Comparison of ENCODE assay signal across 8 cellular contexts in genomic region chr19:13117772-13118423, GRCh38. TPM values are rescaled to one million over a fixed set of nuclear protein-coding genes. Genes with fewer than 3 reads are reported as not detected.
DNase-seq lines count a peak whose midpoint lies in the region; ATAC-seq and TF ChIP-seq lines count a peak whose summit lies in the region.

Gene NACC1, plus strand, starts transcription at chr19:13118264. Its CDS starts 16,944 bp downstream, at chr19:13135208.

- intact Hi-C loops in mucosa of descending colon (cut with DNase I, micrococcal nuclease), result no loop called here

- peak within 1 kb of the TSS; percentile 84 for H2AFZ ChIP-seq in OCI-LY3 (ENCODE audit: low read depth, low read length)

- H3K27me3 Mint-ChIP-seq in CD4-positive, CD25-positive, alpha-beta regulatory T cell, result no peaks in the 10 kb centered on the region

- peak within 1 kb of the TSS; percentile 99 for H3K4me3 ChIP-seq in CD4-positive, CD25-positive, alpha-beta regulatory T cell (ENCODE audit: low read depth, low read length)
- H3K4me3 ChIP-seq in HUES6 (ENCODE audit: low read depth, low read length) (peak within 1 kb of the TSS; percentile 94), OCI-LY3 (ENCODE audit: low read length) (peak within 1 kb of the TSS; percentile 96), epithelial cell of esophagus (ENCODE audit: low read length) (peak within 1 kb of the TSS; percentile 84), mucosa of descending colon (peak within 1 kb of the TSS; percentile 91)

- peak within 1 kb of the TSS; percentile 94 to 97 (median 95) for H3K4me3 Mint-ChIP-seq in CD4-positive, CD25-positive, alpha-beta regulatory T cell

- H3K36me3 ChIP-seq in CD4-positive, CD25-positive, alpha-beta regulatory T cell (ENCODE audit: control insufficient read depth, insufficient read depth, low read length), result peaks cover 7% of the 10 kb centered on the region
- H3K36me3 ChIP-seq in HUES6 (ENCODE audit: control insufficient read depth, insufficient read depth, low read length) (peaks cover 27% of the 10 kb centered on the region), OCI-LY3 (replicated peaks; ENCODE audit: low read depth, low read length) (peaks cover 7% of the 10 kb centered on the region), mucosa of descending colon (ENCODE audit: low read depth) (no peaks in the 10 kb centered on the region)

- H3K27ac Mint-ChIP-seq in CD4-positive, CD25-positive, alpha-beta regulatory T cell, result peak within 1 kb of the TSS; percentile 80 to 90 (median 87)

- H3K27me3 ChIP-seq in CD4-positive, CD25-positive, alpha-beta regulatory T cell (ENCODE audit: control insufficient read depth, insufficient read depth, low read length), result no peaks in the 10 kb centered on the region
- H3K27me3 ChIP-seq in HUES6 (ENCODE audit: control insufficient read depth, insufficient read depth, low read length) (no peaks in the 10 kb centered on the region), OCI-LY3 (ENCODE audit: low read depth, low read length) (no peaks in the 10 kb centered on the region)

- H3K4me1 ChIP-seq in CD4-positive, CD25-positive, alpha-beta regulatory T cell (ENCODE audit: control insufficient read depth, insufficient read depth, low read length, poor library complexity, severe bottlenecking), result peaks cover 42% of the 10 kb centered on the region
- peaks cover 34% of the 10 kb centered on the region for H3K4me1 ChIP-seq in HUES6 (ENCODE audit: control insufficient read depth, insufficient read depth, low read length)
- H3K4me1 ChIP-seq in OCI-LY3 (ENCODE audit: low read length), result peaks cover 16% of the 10 kb centered on the region
- H3K4me1 ChIP-seq in mucosa of descending colon (ENCODE audit: low read depth), result peaks cover 23% of the 10 kb centered on the region

- H4K20me1 ChIP-seq in OCI-LY3 (ENCODE audit: insufficient read depth, low read length), result peaks cover 41% of the 10 kb centered on the region

- peak; percentile 86 to 87 for ATAC-seq in CD4-positive, CD25-positive, alpha-beta regulatory T cell (ENCODE audit: low read depth in 2 of 2)
- peak; percentile 33 for ATAC-seq in GM19468 (IDR thresholded peaks at IDR 0.05; ENCODE audit: extremely low read depth, unreplicated experiment)
- peak; percentile 93 for ATAC-seq in mucosa of descending colon

- no peaks in the 10 kb centered on the region for H3K36me3 Mint-ChIP-seq in CD4-positive, CD25-positive, alpha-beta regulatory T cell

- H3K9ac ChIP-seq in HUES6 (ENCODE audit: low read length), result peak within 1 kb of the TSS; percentile 99
- H3K9ac ChIP-seq in OCI-LY3 (ENCODE audit: low read length), result peak within 1 kb of the TSS; percentile 99

- H3K27ac ChIP-seq in CD4-positive, CD25-positive, alpha-beta regulatory T cell (ENCODE audit: insufficient read depth, low read length, poor library complexity, severe bottlenecking), result peak within 1 kb of the TSS; percentile 69
- H3K27ac ChIP-seq in HUES6 (ENCODE audit: low read depth, low read length) (peak within 1 kb of the TSS; percentile 98), OCI-LY3 (ENCODE audit: low read length) (peak within 1 kb of the TSS; percentile 80)

- peak within 1 kb of the TSS; percentile 97 for H3K4me2 ChIP-seq in OCI-LY3 (ENCODE audit: low read length)

- H3K79me2 ChIP-seq in OCI-LY3 (ENCODE audit: low read length), result peaks cover 69% of the 10 kb centered on the region

- no peaks in the 10 kb centered on the region for H3K9me3 Mint-ChIP-seq in CD4-positive, CD25-positive, alpha-beta regulatory T cell

- peak; percentile 80 to 90 (median 89) for DNase-seq in CD4-positive, CD25-positive, alpha-beta regulatory T cell
- DNase-seq in activated T-cell treated with anti-CD3 and anti-CD28 coated beads for 24 hours (ENCODE audit: low read depth) (peak; percentile 90), epithelial cell of esophagus (ENCODE audit: low read depth) (peak; percentile 91), mucosa of descending colon (peak; percentile 91 to 94 (median 93))
- DNase-seq in stimulated activated CD8-positive, alpha-beta memory T cell treated with anti-CD3 and anti-CD28 coated beads, Interleukin-4, amount 100 ng/mL, for 1 hour (ENCODE audit: low read depth in 2 of 2, low spot score in 1 of 2), result peak; percentile 57 to 74

- TF ChIP-seq CTCF in OCI-LY3 (IDR thresholded peaks at IDR 0.05; ENCODE audit: low read depth, low read length) (no peak), epithelial cell of esophagus (IDR thresholded peaks at IDR 0.05; ENCODE audit: insufficient read depth, low read depth, low read length, missing control alignments) (no peak), mucosa of descending colon (IDR thresholded peaks at IDR 0.05) (no peak)

- peaks cover 5 to 68% (median 21%) of the 10 kb centered on the region in 4 donors for H3K4me1 Mint-ChIP-seq in CD4-positive, CD25-positive, alpha-beta regulatory T cell

- no peaks in the 10 kb centered on the region for H3K9me3 ChIP-seq in CD4-positive, CD25-positive, alpha-beta regulatory T cell (ENCODE audit: control insufficient read depth in 2 of 2, low read length in 2 of 2)
- H3K9me3 ChIP-seq in HUES6 (ENCODE audit: control insufficient read depth, insufficient read depth, low read depth, low read length) (no peaks in the 10 kb centered on the region), OCI-LY3 (ENCODE audit: insufficient read depth, low read length) (no peaks in the 10 kb centered on the region), mucosa of descending colon (no peaks in the 10 kb centered on the region)

RNA-seq across cellular contexts. Expression of gene NACC1, which starts in this region (rescaled TPM):
- total RNA-seq in CD4-positive, CD25-positive, alpha-beta regulatory T cell, result 25.4 TPM
- 1 to 10 TPM in 2 of 4 donors, under 1 TPM in 2; 0.71 to 2.5 (median 1.2) TPM for polyA plus RNA-seq in CD4-positive, CD25-positive, alpha-beta regulatory T cell
- 10 to 100 TPM; 42.2 to 58.9 (median 54.1) TPM for total RNA-seq in mucosa of descending colon

Comparison
In these comparisons a context has a peak if more than half of its experiments do, and no peak if none do; other contexts are left out.
1. Peak in every context shown above with its lines: DNase-seq, ATAC-seq, H3K4me3 ChIP-seq and H3K27ac ChIP-seq.
2. ATAC-seq: peak in every context shown above with its lines; median percentile 93 in mucosa of descending colon; 86 in CD4-positive, CD25-positive, alpha-beta regulatory T cell; 33 in GM19468.